In genomic region chr2:190640124-190640523, GRCh38 we compare ENCODE assay signal across 17 cellular contexts. TPM values are rescaled to one million over a fixed set of nuclear protein-coding genes. Genes with fewer than 3 reads are reported as not detected.
DNase-seq lines count a peak whose midpoint lies in the region; ATAC-seq and TF ChIP-seq lines count a peak whose summit lies in the region.
"Had no signal": no experiment of that assay in that cellular context is flagged by ENCODE, and none has a peak within 500 bp of the region (broad histone marks: within the 10 kb centered on the region; RNA-seq: fewer than 3 reads in every experiment).

No MANE protein-coding gene starts in this region.

- DNase-seq in WTC11 (ENCODE audit: low spot score) (no peak), esophagus muscularis mucosa (ENCODE audit: extremely low spot score) (no peak), iris pigment epithelial cell (ENCODE audit: low read depth) (peak; percentile 84), occipital lobe (lab: John Stamatoyannopoulos, UW) (no peak)
- DNase-seq: DMS79 treated with DMSO at 0.1 percent for 48 hours, H7, NCI-H1436, NCI-H1930, NCI-H226, NCI-H524 treated with DMSO at 0.1 percent for 48 hours, PC-3, SJCRH30 had no signal

- no peak overlapping the region for H3K4me3 ChIP-seq in esophagus muscularis mucosa
- H3K4me3 ChIP-seq: SJCRH30 had no signal

- H3K4me3 Mint-ChIP-seq in WTC11, result no peak overlapping the region
- H3K4me3 Mint-ChIP-seq in stimulated activated memory B cell treated with anti-CD40 and anti-IgM and Interleukin-4, amounts not matched to agents 10 μg/mL and 1 μg/mL and 100 μg/mL, for 72 hours, result no peak overlapping the region
- H3K4me3 Mint-ChIP-seq: B cell had no signal

- CTCF ChIA-PET in WTC11 (lab: Charles Lee), result no interaction called here

- no peaks in the 10 kb centered on the region for H3K9me3 ChIP-seq in esophagus muscularis mucosa
- H3K9me3 ChIP-seq: SJCRH30 had no signal

- no peaks in the 10 kb centered on the region for H3K27me3 Mint-ChIP-seq in WTC11 (ENCODE audit: low read depth)
- no peaks in the 10 kb centered on the region for H3K27me3 Mint-ChIP-seq in stimulated activated memory B cell treated with anti-CD40 and anti-IgM and Interleukin-4, amounts not matched to agents 10 μg/mL and 1 μg/mL and 100 μg/mL, for 72 hours
- H3K27me3 Mint-ChIP-seq: B cell had no signal

- POLR2A ChIA-PET in WTC11 (lab: Charles Lee), result no interaction called here

- WGBS in esophagus muscularis mucosa, result 60% methylated on average over 1 of the region's 1 CpG

- H3K27me3 ChIP-seq in esophagus muscularis mucosa, result no peaks in the 10 kb centered on the region
- H3K27me3 ChIP-seq: SJCRH30 had no signal

- H3K4me1 Mint-ChIP-seq in WTC11, result no peaks in the 10 kb centered on the region
- peaks cover 13% of the 10 kb centered on the region for H3K4me1 Mint-ChIP-seq in stimulated activated memory B cell treated with anti-CD40 and anti-IgM and Interleukin-4, amounts not matched to agents 10 μg/mL and 1 μg/mL and 100 μg/mL, for 72 hours

- H3K27ac Mint-ChIP-seq in WTC11, result no peak overlapping the region
- no peak overlapping the region for H3K27ac Mint-ChIP-seq in stimulated activated memory B cell treated with anti-CD40 and anti-IgM and Interleukin-4, amounts not matched to agents 10 μg/mL and 1 μg/mL and 100 μg/mL, for 72 hours
- H3K27ac Mint-ChIP-seq: B cell had no signal

- H3K36me3 Mint-ChIP-seq in WTC11, result no peaks in the 10 kb centered on the region
- H3K36me3 Mint-ChIP-seq in stimulated activated memory B cell treated with anti-CD40 and anti-IgM and Interleukin-4, amounts not matched to agents 10 μg/mL and 1 μg/mL and 100 μg/mL, for 72 hours, result no peaks in the 10 kb centered on the region

- no peak for TF ChIP-seq EP300 in esophagus muscularis mucosa (IDR thresholded peaks at IDR 0.05)

- no peak for ATAC-seq in WTC11
- ATAC-seq in stimulated activated memory B cell treated with anti-CD40 and anti-IgM and Interleukin-4, amounts not matched to agents 10 μg/mL and 1 μg/mL and 100 μg/mL, for 72 hours, result no peak
- no peak for ATAC-seq in GM21447 (IDR thresholded peaks at IDR 0.05; ENCODE audit: unreplicated experiment)
- ATAC-seq in HG02981 (IDR thresholded peaks at IDR 0.05; ENCODE audit: unreplicated experiment), result no peak
- ATAC-seq: PC-3 had no signal

- H3K27ac ChIP-seq in esophagus muscularis mucosa (replicated peaks in 1 of 4), result peak overlapping the region in 3 of 4 donors; percentile 1 to 60 (median 29)
- H3K27ac ChIP-seq: RWPE1, SJCRH30 had no signal

- H3K4me1 ChIP-seq in esophagus muscularis mucosa, result peaks cover 25 to 76% (median 70%) of the 10 kb centered on the region in 4 donors

- TF ChIP-seq CTCF in WTC11 (IDR thresholded peaks at IDR 0.05) (no peak), esophagus muscularis mucosa (IDR thresholded peaks at IDR 0.05) (no peak)

- H3K9me3 Mint-ChIP-seq in WTC11, result no peaks in the 10 kb centered on the region
- H3K9me3 Mint-ChIP-seq in stimulated activated memory B cell treated with anti-CD40 and anti-IgM and Interleukin-4, amounts not matched to agents 10 μg/mL and 1 μg/mL and 100 μg/mL, for 72 hours, result no peaks in the 10 kb centered on the region

- TF ChIP-seq POLR2A in esophagus muscularis mucosa (IDR thresholded peaks at IDR 0.05; ENCODE audit: low read depth), result no peak

- intact Hi-C loops in esophagus muscularis mucosa (cut with DNase I), result no loop called here

- H3K36me3 ChIP-seq in esophagus muscularis mucosa, result no peaks in the 10 kb centered on the region
- H3K36me3 ChIP-seq: SJCRH30 had no signal

TF ChIP-seq in WTC11, 78 proteins besides CTCF, POLR2A, EP300 and RAD21:
- no peak for TF ChIP-seq ETV6 (CRISPR knock-in tag; IDR thresholded peaks at IDR 0.05)
- no peak for TF ChIP-seq EMX1 (CRISPR knock-in tag; IDR thresholded peaks at IDR 0.05)
- peak; percentile 41; the same call in 1 of the 2 replicates for TF ChIP-seq HMGA2 (CRISPR knock-in tag; IDR thresholded peaks at IDR 0.05)
- TF ChIP-seq CREM (CRISPR knock-in tag; IDR thresholded peaks at IDR 0.05), result no peak

RNA-seq across cellular contexts. Expression of gene NAB1, which starts 8.8 kb away (rescaled TPM):
- 30.2 to 32.0 TPM (median 31.2 TPM) in 3 replicates for total RNA-seq in WTC11 (2021)
- 10 to 100 TPM; 59.8 to 88.5 (median 78.8) TPM for total RNA-seq in esophagus muscularis mucosa
- 54.0 TPM for total RNA-seq in occipital lobe
